ENCODE assay signal across 8 cellular contexts in genomic region chr7:155590215-155591023, GRCh38. TPM values are rescaled to one million over a fixed set of nuclear protein-coding genes. Genes with fewer than 3 reads are reported as not detected.
DNase-seq lines count a peak whose midpoint lies in the region; ATAC-seq and TF ChIP-seq lines count a peak whose summit lies in the region.

No MANE protein-coding gene starts in this region.

- H3K27me3 Mint-ChIP-seq in chondrocyte (ENCODE audit: low read depth), result peaks cover 20% of the 10 kb centered on the region

- DNase-seq in NCI-H146 (lab: John Stamatoyannopoulos, UW) (peak; percentile 7), NCI-H146 treated with DMSO at 0.1 percent for 48 hours (lab: John Stamatoyannopoulos, UW; ENCODE audit: unreplicated experiment) (no peak), NCI-H69 (lab: John Stamatoyannopoulos, UW) (peak; percentile 79), chondrocyte (ENCODE audit: low spot score) (peak; percentile 65), neuronal stem cell (ENCODE audit: low spot score) (no peak)
- no peak for DNase-seq in activated effector memory CD4-positive, alpha-beta T cell treated with Interleukin-2 at 50 U/mL for 16 hours

- peaks cover 11 to 16% of the 10 kb centered on the region in 2 donors for H3K4me1 ChIP-seq in neuronal stem cell (ENCODE audit: control insufficient read depth in 2 of 2, insufficient read depth in 1 of 2, low read depth in 1 of 2, low read length in 2 of 2)

- no peak for TF ChIP-seq CTCF in chondrocyte (IDR thresholded peaks at IDR 0.05)

- no peaks in the 10 kb centered on the region for H3K27me3 ChIP-seq in neuronal stem cell (ENCODE audit: control insufficient read depth in 3 of 3, insufficient read depth in 3 of 3, low read depth in 1 of 3, low read length in 3 of 3)

- no peak overlapping the region for H3K4me3 ChIP-seq in neuronal stem cell (ENCODE audit: low read length in 2 of 2)

- no peak overlapping the region for H3K4me2 ChIP-seq in neuronal stem cell (ENCODE audit: insufficient read depth, low read length, poor library complexity, severe bottlenecking)

- peaks cover 0 to 10% of the 10 kb centered on the region in 2 donors for H3K9me3 ChIP-seq in neuronal stem cell (replicated peaks in 1 of 2; ENCODE audit: control insufficient read depth in 2 of 2, insufficient read depth in 1 of 2, low read depth in 1 of 2, low read length in 2 of 2)

- H3K4me3 Mint-ChIP-seq in chondrocyte (ENCODE audit: unreplicated experiment), result no peak overlapping the region

- no peaks in the 10 kb centered on the region for H3K9me3 Mint-ChIP-seq in chondrocyte (ENCODE audit: low read depth)

- WGBS in neuronal stem cell (ENCODE audit: extremely low coverage in 2 of 2, insufficient read length in 2 of 2, insufficient replicate concordance in 1 of 2), 2 donors, result no CpG with 5 or more reads among the region's 20 CpGs

- no peaks in the 10 kb centered on the region for H3K79me1 ChIP-seq in neuronal stem cell (ENCODE audit: low read depth, low read length)

- no peak overlapping the region for H2BK15ac ChIP-seq in neuronal stem cell (ENCODE audit: low read length)

- no peaks in the 10 kb centered on the region for H3K36me3 ChIP-seq in neuronal stem cell (replicated peaks in 1 of 2; ENCODE audit: control insufficient read depth in 2 of 2, insufficient read depth in 2 of 2, low read length in 2 of 2)

- H2BK120ac ChIP-seq in neuronal stem cell (ENCODE audit: low read depth, low read length), result no peak overlapping the region

- H4K8ac ChIP-seq in neuronal stem cell (ENCODE audit: low read depth, low read length), result no peak overlapping the region

- peak overlapping the region; percentile 25 for H3K14ac ChIP-seq in neuronal stem cell (ENCODE audit: low read length)

- ATAC-seq in GM21737 (IDR thresholded peaks at IDR 0.05; ENCODE audit: unreplicated experiment), result no peak
- ATAC-seq in HG03439 (IDR thresholded peaks at IDR 0.05; ENCODE audit: unreplicated experiment), result no peak

- H3K27ac Mint-ChIP-seq in chondrocyte (ENCODE audit: unreplicated experiment), result no peak overlapping the region

- peaks cover 2% of the 10 kb centered on the region for H3K4me1 Mint-ChIP-seq in chondrocyte (ENCODE audit: low read depth)

- H3K4ac ChIP-seq in neuronal stem cell (ENCODE audit: low read length), result no peak overlapping the region

- no peak overlapping the region for H2BK12ac ChIP-seq in neuronal stem cell (ENCODE audit: low read length)

- H2AFZ ChIP-seq in neuronal stem cell (ENCODE audit: low read length), result peak overlapping the region; percentile 82

- H3K23ac ChIP-seq in neuronal stem cell (ENCODE audit: low read depth, low read length, poor library complexity), result no peak overlapping the region

- peak overlapping the region; percentile 14 for H2AK5ac ChIP-seq in neuronal stem cell (ENCODE audit: low read depth, low read length)

- H3K9ac ChIP-seq in neuronal stem cell (ENCODE audit: low read depth, low read length, poor library complexity), result no peak overlapping the region

- H3K18ac ChIP-seq in neuronal stem cell (ENCODE audit: low read length), result peak overlapping the region; percentile 9

- no peak overlapping the region for H4K91ac ChIP-seq in neuronal stem cell (ENCODE audit: low read depth, low read length, poor library complexity)

- no peaks in the 10 kb centered on the region for H3K36me3 Mint-ChIP-seq in chondrocyte (ENCODE audit: low read depth)

- no peak overlapping the region for H2BK5ac ChIP-seq in neuronal stem cell (ENCODE audit: low read length)

- no peak overlapping the region for H3K27ac ChIP-seq in neuronal stem cell (replicated peaks; ENCODE audit: low read length)

RNA-seq across cellular contexts. Expression of gene CNPY1, which starts 44.1 kb away (rescaled TPM):
- total RNA-seq in chondrocyte, result not detected in 3 replicates
- polyA plus RNA-seq in neuronal stem cell (2013, experiment 1 of 2), result not detected
- not detected for polyA plus RNA-seq in neuronal stem cell (2013, experiment 2 of 2)

RNA-seq across cellular contexts. Expression of gene RBM33, which starts 54.0 kb away (rescaled TPM):
- total RNA-seq in chondrocyte, result 43.8 to 45.7 TPM (median 44.2 TPM) in 3 replicates
- polyA plus RNA-seq in neuronal stem cell (2013, experiment 1 of 2), result 39.8 TPM
- polyA plus RNA-seq in neuronal stem cell (2013, experiment 2 of 2), result 40.0 TPM

Comparison
In these comparisons a context has a peak if more than half of its experiments do, and no peak if none do; other contexts are left out.
1. DNase-seq: peak in NCI-H146 (single experiment), NCI-H69 (single experiment) and chondrocyte (single experiment); none in NCI-H146 treated with DMSO at 0.1 percent for 48 hours (single experiment), neuronal stem cell (single experiment) and activated effector memory CD4-positive, alpha-beta T cell treated with Interleukin-2 at 50 U/mL for 16 hours (single experiment).